ENCODE assay signal across 11 cellular contexts in the genomic region with DNA sequence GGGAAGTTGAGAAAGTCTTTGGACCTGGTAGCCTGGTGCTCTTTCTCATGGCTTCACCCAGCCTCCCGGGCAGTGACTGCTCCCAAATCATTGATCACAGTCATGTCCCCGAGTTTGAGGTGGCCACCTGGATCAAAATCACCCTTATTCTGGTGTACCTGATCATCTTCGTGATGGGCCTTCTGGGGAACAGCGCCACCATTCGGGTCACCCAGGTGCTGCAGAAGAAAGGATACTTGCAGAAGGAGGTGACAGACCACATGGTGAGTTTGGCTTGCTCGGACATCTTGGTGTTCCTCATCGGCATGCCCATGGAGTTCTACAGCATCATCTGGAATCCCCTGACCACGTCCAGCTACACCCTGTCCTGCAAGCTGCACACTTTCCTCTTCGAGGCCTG. TPM values are rescaled to one million over a fixed set of nuclear protein-coding genes. Genes with fewer than 3 reads are reported as not detected.
A peak's percentile ranks its signal among the peaks of the same experiment; 100 is the strongest.
DNase-seq lines count a peak whose midpoint lies in the region; ATAC-seq, FAIRE-seq and TF ChIP-seq lines count a peak whose summit lies in the region.
"Had no signal": no experiment of that assay in that cellular context is flagged by ENCODE, and none has a peak within 500 bp of the region (broad histone marks: within the 10 kb centered on the region; RNA-seq: fewer than 3 reads in every experiment).

No MANE protein-coding gene starts in this region.

- H2AFZ ChIP-seq in K562 (ENCODE audit: low read depth, low read length) = no peak overlapping the region
- peak overlapping the region; percentile 78 for H2AFZ ChIP-seq in keratinocyte (ENCODE audit: control insufficient read depth, low read length)

- POLR2A ChIA-PET in K562 (lab: Yijun Ruan, JAX) = no interaction called here

- no TSS peak for BruUV-seq in K562 (replicated peaks; lab: Mats Ljungman, UMichigan)

- intact Hi-C loops in K562 (cut with micrococcal nuclease) (no loop called here), stomach (cut with DNase I; ENCODE audit: low total_unique reads) (no loop called here)

- dilution Hi-C loops in keratinocyte (cut with MboI; ENCODE audit: extremely low pct_ligation_motif_present, low sequenced_read_pairs) = no loop called here

- CTCF ChIA-PET in K562 (lab: Yijun Ruan, JAX; ENCODE audit: low intra/inter-chr PET ratio) = no interaction called here

- no peaks in the 10 kb centered on the region for H3K79me2 ChIP-seq in K562 (ENCODE audit: control insufficient read depth, insufficient read depth, low read length)
- H3K79me2 ChIP-seq in keratinocyte (ENCODE audit: control insufficient read depth, insufficient read depth, low read length) = peaks cover 10% of the 10 kb centered on the region

- TF ChIP-seq EP300 in K562 (IDR thresholded peaks at IDR 0.05; ENCODE audit: low read length) (no peak), stomach (IDR thresholded peaks at IDR 0.05) (no peak)

- in situ Hi-C loops in K562 (cut with MboI) = no loop called here

- peak; percentile 34; the same call in 1 of the 3 replicates for ATAC-seq in K562
- ATAC-seq in GM19328 (IDR thresholded peaks at IDR 0.05; ENCODE audit: unreplicated experiment) = no peak

- TF ChIP-seq CTCF in HFF-Myc (IDR thresholded peaks at IDR 0.05; ENCODE audit: low read depth, low read length, missing control alignments) (peak; percentile 13), K562 (IDR thresholded peaks at IDR 0.05 in 2 of 3, conservative IDR thresholded peaks at IDR 0.05 in 1 of 3; ENCODE audit: insufficient read depth in 2 of 3, low read depth in 1 of 3, low read length in 3 of 3) (peak; percentile 3 to 42 (median 20); a peak in 3 of 6 replicates), keratinocyte (optimal IDR thresholded peaks at IDR 0.05 in 1 of 3, IDR thresholded peaks at IDR 0.05 in 1 of 3, conservative IDR thresholded peaks at IDR 0.05 in 1 of 3; ENCODE audit: extremely low read depth in 1 of 3, insufficient read depth in 2 of 3, low read length in 3 of 3) (peak in 1 of 3 experiments; percentile 52), stomach (IDR thresholded peaks at IDR 0.05) (no peak)

- DNase-seq in HFF-Myc (ENCODE audit: extremely low read depth, low read depth) (no peak), K562 (ENCODE audit: extremely low read depth in 1 of 4, low spot score in 3 of 4) (no peak), keratinocyte (ENCODE audit: low read depth, low spot score) (no peak), stomach (no peak), DMS153 treated with DMSO at 0.1 percent for 48 hours (lab: John Stamatoyannopoulos, UW; ENCODE audit: unreplicated experiment) (no peak), substantia nigra (lab: John Stamatoyannopoulos, UW) (no peak), NCI-H510A (lab: John Stamatoyannopoulos, UW) (no peak)
- DNase-seq: GDM1, KG1 had no signal

- FAIRE-seq in K562 (lab: Jason Lieb, UNC) (no peak), keratinocyte (lab: Jason Lieb, UNC) (no peak)

- WGBS in K562 (ENCODE audit: insufficient coverage, low coverage, missing lambda C conversion rate) = 5% methylated on average over 9 of the region's 9 CpGs
- 49 to 75% (median 54%) methylated on average over 9 of the region's 9 CpGs for WGBS in stomach, 5 donors

- no peak for TF ChIP-seq RAD21 in K562 (CRISPR knock-in tag; conservative IDR thresholded peaks at IDR 0.05 in 1 of 2, IDR thresholded peaks at IDR 0.05 in 1 of 2)

- H3K27me3 ChIP-seq in K562 (ENCODE audit: control insufficient read depth in 2 of 2, insufficient read depth in 2 of 2, low read length in 2 of 2) (peaks cover 9 to 31% of the 10 kb centered on the region in 2 experiments; a peak in 4 of 5 replicates), keratinocyte (ENCODE audit: control insufficient read depth, extremely low read depth, insufficient read depth, low read length) (no peaks in the 10 kb centered on the region), stomach (peaks cover 0 to 9% (median 0%) of the 10 kb centered on the region in 3 donors)

- H3K4me2 ChIP-seq in K562 (ENCODE audit: insufficient read depth, low read length) = no peak overlapping the region
- H3K4me2 ChIP-seq in keratinocyte (ENCODE audit: control insufficient read depth, extremely low read depth, insufficient read depth, low read depth, low read length) = peak overlapping the region; percentile 90

- H3K36me3 ChIP-seq in K562 (ENCODE audit: control insufficient read depth, insufficient read depth, low read length) = no peaks in the 10 kb centered on the region
- H3K36me3 ChIP-seq in keratinocyte (ENCODE audit: control insufficient read depth in 2 of 2, extremely low read depth in 1 of 2, insufficient read depth in 2 of 2, low read length in 2 of 2) = no peaks in the 10 kb centered on the region
- H3K36me3 ChIP-seq in stomach = no peaks in the 10 kb centered on the region

- no peaks in the 10 kb centered on the region; the same call in 1 of the 2 replicates for H4K20me1 ChIP-seq in K562 (replicated peaks; ENCODE audit: control insufficient read depth, insufficient read depth, low read length)
- no peaks in the 10 kb centered on the region for H4K20me1 ChIP-seq in keratinocyte (ENCODE audit: control insufficient read depth, extremely low read depth, insufficient read depth, low read length)

- H3K4me1 ChIP-seq in K562 (replicated peaks in 1 of 2; ENCODE audit: control insufficient read depth in 2 of 2, insufficient read depth in 2 of 2, low read length in 2 of 2) (peaks cover 0 to 19% of the 10 kb centered on the region in 2 experiments; a peak in 2 of 5 replicates), keratinocyte (ENCODE audit: control insufficient read depth, extremely low read depth, insufficient read depth, low read length) (peaks cover 52% of the 10 kb centered on the region), stomach (peaks cover 28 to 50% (median 39%) of the 10 kb centered on the region in 4 donors)

- H3K9me1 ChIP-seq in K562 (ENCODE audit: control insufficient read depth, insufficient read depth, low read length) = no peaks in the 10 kb centered on the region
- H3K9me1 ChIP-seq in keratinocyte (ENCODE audit: control insufficient read depth, extremely low read depth, insufficient read depth, low read length) = no peaks in the 10 kb centered on the region

- no peaks in the 10 kb centered on the region for H3K9me3 ChIP-seq in K562 (replicated peaks; ENCODE audit: control insufficient read depth, insufficient read depth, low read depth, low read length)
- no peaks in the 10 kb centered on the region for H3K9me3 ChIP-seq in keratinocyte (ENCODE audit: control insufficient read depth, low read depth, low read length)
- no peaks in the 10 kb centered on the region for H3K9me3 ChIP-seq in stomach

- TF ChIP-seq POLR2A in K562 (conservative IDR thresholded peaks at IDR 0.05) (no peak), stomach (IDR thresholded peaks at IDR 0.05) (no peak)

- H3K27ac ChIP-seq in K562 (ENCODE audit: extremely low read depth, low read depth, low read length) (no peak overlapping the region), keratinocyte (ENCODE audit: control insufficient read depth, insufficient read depth, low read length) (peak overlapping the region; percentile 82), stomach (peak overlapping the region; percentile 89 to 95 (median 93)), substantia nigra (ENCODE audit: low read depth, low read length, poor library complexity, severe bottlenecking) (no peak overlapping the region)

- H3K9ac ChIP-seq in K562 (ENCODE audit: insufficient read depth in 1 of 2, low read depth in 2 of 2, low read length in 2 of 2) = no peak overlapping the region
- H3K9ac ChIP-seq in keratinocyte (ENCODE audit: control insufficient read depth, extremely low read depth, insufficient read depth, low read length) = peak overlapping the region; percentile 83

- H3K4me3 ChIP-seq in HFF-Myc (replicated peaks; ENCODE audit: low read depth, low read length) (peak overlapping the region; percentile 46), K562 (no peak overlapping the region), keratinocyte (ENCODE audit: control insufficient read depth in 2 of 3, extremely low read depth in 1 of 3, insufficient read depth in 2 of 3, low read depth in 1 of 3, low read length in 3 of 3) (peak overlapping the region; percentile 34 to 67 (median 61)), stomach (peak overlapping the region; percentile 50 to 61 (median 55))

RNA-seq across cellular contexts. Expression of a gene that starts 0.4 kb away (rescaled TPM):
- total RNA-seq in K562 (2011; cell fraction: chromatin; rRNA removed; ENCODE audit: low replicate concordance) = not detected in 2 replicates
- not detected in 2 replicates for total RNA-seq in K562 (2011; cell fraction: nucleolus; rRNA removed)
- not detected in 2 replicates for total RNA-seq in K562 (2011; cell fraction: nucleoplasm; rRNA removed)
- not detected in 2 replicates for total RNA-seq in K562 (2014; rRNA removed)
- not detected in 2 replicates for total RNA-seq in K562 (2014; rRNA removed; fragmentation: Illumina TruSeq; extraction: Trizol)
- total RNA-seq in K562 (2015; rRNA removed; fragmentation: Illumina TruSeq; extraction: Trizol) = not detected in 2 replicates
- total RNA-seq in K562 (2021) = 0.04 TPM in 1 of 2 replicates, not detected in the other
- not detected in 2 replicates for polyA plus RNA-seq in K562 (2011; rRNA removed)
- not detected in 2 replicates for polyA plus RNA-seq in K562 (2011; cell fraction: cytosol; rRNA removed)
- not detected in 2 replicates for polyA plus RNA-seq in K562 (2011; cell fraction: nucleus; rRNA removed)
- not detected in 2 replicates for polyA plus RNA-seq in K562 (2012)
- polyA plus RNA-seq in K562 (2014; fragmentation: Illumina TruSeq; extraction: Trizol) = not detected in 2 replicates
- not detected for polyA plus RNA-seq in K562 (2014; fragmentation: Nextera tagmentation; extraction: Ambion mirVana)
- not detected in 2 replicates for polyA plus RNA-seq in K562 (2014; rRNA removed)
- polyA minus RNA-seq in K562 (2011; rRNA and poly(A)+ RNA removed) = not detected in 2 replicates
- polyA minus RNA-seq in K562 (2011; cell fraction: cytosol; rRNA and poly(A)+ RNA removed) = not detected in 2 replicates
- not detected in 2 replicates for polyA minus RNA-seq in K562 (2011; cell fraction: nucleus; rRNA and poly(A)+ RNA removed)
- polyA plus RNA-seq in keratinocyte = 4.7 to 9.1 TPM (median 4.9 TPM) in 3 replicates
- 1.0 TPM for polyA plus RNA-seq in keratinocyte (2011; ENCODE audit: low read depth)
- polyA plus RNA-seq in keratinocyte (2011; cell fraction: cytosol; rRNA removed) = 2.0 and 2.2 TPM in 2 replicates
- 6.4 and 8.5 TPM in 2 replicates for polyA plus RNA-seq in keratinocyte (2011; cell fraction: nucleus; rRNA removed)
- polyA plus RNA-seq in keratinocyte (2012; ENCODE audit: low replicate concordance) = 1.6 and 5.6 TPM in 2 replicates
- polyA minus RNA-seq in keratinocyte = 13.6 to 22.9 TPM (median 19.5 TPM) in 3 replicates
- polyA minus RNA-seq in keratinocyte (2011; cell fraction: cytosol; rRNA and poly(A)+ RNA removed) = 3.6 TPM
- 16.4 and 22.8 TPM in 2 replicates for polyA minus RNA-seq in keratinocyte (2011; cell fraction: nucleus; rRNA and poly(A)+ RNA removed)
- 10 to 100 TPM in 3 of 5 donors, under 1 TPM in 1, not detected in 1; 0.87 to 16.0 (median 13.1) TPM for total RNA-seq in stomach
- 1 to 10 TPM in 2 of 3 donors, under 1 TPM in 1; 0.92 to 5.5 (median 3.0) TPM for polyA plus RNA-seq in stomach
- total RNA-seq: mononuclear cell had no signal

Comparison
In these comparisons a context has a peak if more than half of its experiments do, and no peak if none do; other contexts are left out.
1. CTCF ChIP-seq: peak in HFF-Myc (single experiment) and K562 (3 of 3); none in stomach (0 of 7).
2. H3K27ac ChIP-seq: peak in keratinocyte (single experiment) and stomach (5 of 5); none in K562 (single experiment) and substantia nigra (single experiment).